ENCODE assay signal across 8 cellular contexts in genomic region chr15:56242576-56243116, GRCh38. TPM values are rescaled to one million over a fixed set of nuclear protein-coding genes. Genes with fewer than 3 reads are reported as not detected.
DNase-seq lines count a peak whose midpoint lies in the region; ATAC-seq and TF ChIP-seq lines count a peak whose summit lies in the region.

No MANE protein-coding gene starts in this region.

- H3K9me3 ChIP-seq in AG04450 (ENCODE audit: control insufficient read depth, insufficient read depth, low read length), result no peaks in the 10 kb centered on the region
- H3K9me3 ChIP-seq in iPS-18c (ENCODE audit: control insufficient read depth, insufficient read depth, low read length), result no peaks in the 10 kb centered on the region

- H3K27ac ChIP-seq in AG04450 (ENCODE audit: low read depth, low read length) (no peak overlapping the region), substantia nigra (ENCODE audit: low read depth, low read length, poor library complexity, severe bottlenecking) (peak overlapping the region; percentile 86)

- H3K4me3 ChIP-seq in AG04450 (ENCODE audit: low read depth, low read length), result peak overlapping the region; percentile 75
- peak overlapping the region; percentile 53 for H3K4me3 ChIP-seq in iPS-18c (ENCODE audit: insufficient read depth, low read depth, low read length)

- H3K27me3 ChIP-seq in AG04450 (ENCODE audit: control insufficient read depth, insufficient read depth, low read length), result no peaks in the 10 kb centered on the region

- no peak for ATAC-seq in GM18511 (IDR thresholded peaks at IDR 0.05; ENCODE audit: unreplicated experiment)

- CTCF ChIA-PET in AG04450 (lab: Charles Lee), result no interaction called here

- no peak for DNase-seq in AG04450 (ENCODE audit: low read depth, low spot score)
- DNase-seq in HCEC 1CT, result peak; percentile 5
- peak; percentile 24 for DNase-seq in activated naive CD4-positive, alpha-beta T cell treated with anti-CD3 and anti-CD28 coated beads, Interleukin-2, amount 50 U/mL, for 16 hours
- DNase-seq in substantia nigra (lab: John Stamatoyannopoulos, UW), result no peak
- no peak for DNase-seq in UCSD-AML1 (lab: John Stamatoyannopoulos, UW; ENCODE audit: unreplicated experiment)
- no peak for DNase-seq in activated CD8-positive, alpha-beta memory T cell treated with anti-CD3 and anti-CD28 coated beads for 24 hours

- TF ChIP-seq CTCF in AG04450 (IDR thresholded peaks at IDR 0.05; ENCODE audit: low read depth, low read length), result no peak

- POLR2A ChIA-PET in AG04450 (lab: Yijun Ruan, JAX), result interaction anchor here (0.6 kb wide), 1 partner anchor 24 kb away, joined by 3 read pairs; no protein-coding TSS in a partner anchor

RNA-seq across cellular contexts. Expression of gene RFX7, which starts 1.0 kb away (rescaled TPM):
- polyA plus RNA-seq in AG04450 (2011; rRNA removed), result 9.1 and 10.5 TPM in 2 replicates
- polyA minus RNA-seq in AG04450 (2011; rRNA and poly(A)+ RNA removed), result 32.9 and 37.7 TPM in 2 replicates

Comparison
In these comparisons a context has a peak if more than half of its experiments do, and no peak if none do; other contexts are left out.
1. DNase-seq: peak in HCEC 1CT (single experiment) and activated naive CD4-positive, alpha-beta T cell treated with anti-CD3 and anti-CD28 coated beads, Interleukin-2, amount 50 U/mL, for 16 hours (single experiment); none in AG04450 (single experiment), substantia nigra (0 of 49), UCSD-AML1 (single experiment) and activated CD8-positive, alpha-beta memory T cell treated with anti-CD3 and anti-CD28 coated beads for 24 hours (single experiment).